Comparison of ENCODE assay signal across 7 cellular contexts in the genomic region with DNA sequence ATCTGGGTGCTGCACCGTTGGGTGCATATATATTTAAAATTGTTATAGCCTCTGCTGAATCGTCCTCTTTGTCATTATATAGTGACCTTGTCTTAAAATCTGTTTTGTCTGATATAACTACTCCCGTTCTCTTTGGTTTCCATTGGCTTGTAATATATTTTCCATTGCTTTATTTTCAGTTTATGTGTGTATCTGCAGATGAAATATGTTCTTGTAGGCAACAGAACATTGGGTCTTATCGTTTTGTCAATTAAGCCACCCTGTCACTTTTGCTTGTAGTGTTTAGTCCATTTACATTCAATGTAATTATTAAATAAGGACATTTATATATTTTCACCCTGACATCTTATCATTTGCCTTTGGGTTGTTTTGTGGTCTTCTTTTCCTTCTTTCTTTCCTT.
"Had no signal": no experiment of that assay in that cellular context is flagged by ENCODE, and none has a peak within 500 bp of the region (broad histone marks: within the 10 kb centered on the region; RNA-seq: fewer than 3 reads in every experiment).

No MANE protein-coding gene starts in this region.

- H3K27ac ChIP-seq: GM23248 had no signal

- H3K36me3 ChIP-seq: HAP-1 had no signal

- H3K4me1 ChIP-seq: HAP-1 had no signal

- H3K4me3 ChIP-seq: GM23248, GM23338, HAP-1 had no signal

- DNase-seq: GM23248, H7, H9, HCEC 1CT, HFFc6 had no signal

- H3K9me3 ChIP-seq: HAP-1 had no signal
